8 cellular contexts compared by ENCODE assay signal in the genomic region with DNA sequence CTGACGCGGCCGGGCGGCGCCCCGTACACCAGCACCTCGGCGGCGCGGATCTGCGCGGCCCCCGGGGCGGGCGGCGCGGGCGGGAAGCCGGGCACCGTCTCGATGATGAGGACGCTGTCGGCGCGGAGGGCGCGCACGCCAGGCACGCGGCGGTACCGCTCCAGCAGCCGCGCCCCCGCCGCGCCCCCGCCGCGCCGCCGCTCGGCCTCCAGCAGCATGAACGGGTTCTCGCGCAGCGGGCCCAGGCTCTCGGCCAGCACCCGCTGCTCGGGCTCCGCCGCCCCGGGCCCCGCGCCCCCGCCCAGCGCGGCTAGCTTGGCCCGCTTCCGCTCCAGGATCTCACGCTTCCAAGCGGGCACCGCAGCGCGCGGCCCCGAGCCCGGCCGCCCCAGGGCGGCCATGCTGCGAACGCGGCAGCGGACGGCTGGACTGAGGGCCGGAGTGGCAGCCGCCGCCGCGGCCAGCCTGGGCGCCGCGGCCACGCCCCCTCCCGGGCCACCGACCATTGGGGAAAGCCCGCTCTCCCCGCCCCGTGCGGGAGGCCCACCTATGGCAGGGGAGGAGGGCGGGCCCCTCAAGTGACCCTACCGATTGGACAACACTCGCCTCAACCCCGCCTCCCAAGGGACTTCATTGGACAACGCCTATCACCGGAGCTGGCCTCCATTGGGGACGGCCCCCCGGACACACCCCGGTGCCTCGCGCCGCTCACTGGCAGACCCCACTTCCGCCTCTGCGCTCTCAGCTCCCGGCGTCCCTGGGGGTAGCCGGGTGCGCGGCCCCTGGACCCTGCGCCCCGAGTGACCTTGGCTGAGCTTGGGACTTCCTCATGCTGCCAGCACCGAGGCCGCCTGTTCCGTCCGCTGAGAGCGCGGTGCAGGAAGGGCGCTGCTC. TPM values are rescaled to one million over a fixed set of nuclear protein-coding genes. Genes with fewer than 3 reads are reported as not detected.
DNase-seq lines count a peak whose midpoint lies in the region; ATAC-seq and TF ChIP-seq lines count a peak whose summit lies in the region.

A gene with protein sequence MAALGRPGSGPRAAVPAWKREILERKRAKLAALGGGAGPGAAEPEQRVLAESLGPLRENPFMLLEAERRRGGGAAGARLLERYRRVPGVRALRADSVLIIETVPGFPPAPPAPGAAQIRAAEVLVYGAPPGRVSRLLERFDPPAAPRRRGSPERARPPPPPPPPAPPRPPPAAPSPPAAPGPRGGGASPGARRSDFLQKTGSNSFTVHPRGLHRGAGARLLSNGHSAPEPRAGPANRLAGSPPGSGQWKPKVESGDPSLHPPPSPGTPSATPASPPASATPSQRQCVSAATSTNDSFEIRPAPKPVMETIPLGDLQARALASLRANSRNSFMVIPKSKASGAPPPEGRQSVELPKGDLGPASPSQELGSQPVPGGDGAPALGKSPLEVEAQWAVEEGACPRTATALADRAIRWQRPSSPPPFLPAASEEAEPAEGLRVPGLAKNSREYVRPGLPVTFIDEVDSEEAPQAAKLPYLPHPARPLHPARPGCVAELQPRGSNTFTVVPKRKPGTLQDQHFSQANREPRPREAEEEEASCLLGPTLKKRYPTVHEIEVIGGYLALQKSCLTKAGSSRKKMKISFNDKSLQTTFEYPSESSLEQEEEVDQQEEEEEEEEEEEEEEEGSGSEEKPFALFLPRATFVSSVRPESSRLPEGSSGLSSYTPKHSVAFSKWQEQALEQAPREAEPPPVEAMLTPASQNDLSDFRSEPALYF (minus strand): TSS at position 431 of the 894 bp plus-strand sequence. CDS start 30 bp downstream, at position 401.

- H3K36me3 ChIP-seq in left ventricle myocardium inferior (no peaks in the 10 kb centered on the region), urinary bladder (ENCODE audit: insufficient read depth) (no peaks in the 10 kb centered on the region)

- peaks cover 89% of the 10 kb centered on the region for H3K4me1 ChIP-seq in left ventricle myocardium inferior
- H3K4me1 ChIP-seq in urinary bladder (ENCODE audit: insufficient read depth): no peaks in the 10 kb centered on the region

- intact Hi-C loops in left ventricle myocardium inferior (cut with micrococcal nuclease): no loop called here

- peaks cover 17% of the 10 kb centered on the region for H3K4me1 Mint-ChIP-seq in T-helper 1 cell treated with Interleukin-12 subunit alpha and Interleukin-12 subunit beta and Interleukin-4 antibody, amounts not matched to agents 30 μg/mL and 1 μg/mL, for 36 hours (ENCODE audit: low read depth)
- peaks cover 26% of the 10 kb centered on the region for H3K4me1 Mint-ChIP-seq in progenitor cell of endocrine pancreas (ENCODE audit: low read depth)

- H3K27me3 Mint-ChIP-seq in T-helper 1 cell treated with Interleukin-12 subunit alpha and Interleukin-12 subunit beta and Interleukin-4 antibody, amounts not matched to agents 30 μg/mL and 1 μg/mL, for 36 hours (ENCODE audit: low read depth): no peaks in the 10 kb centered on the region
- no peaks in the 10 kb centered on the region for H3K27me3 Mint-ChIP-seq in progenitor cell of endocrine pancreas

- peak within 1 kb of the TSS; percentile 98 for H3K27ac ChIP-seq in left ventricle myocardium inferior (replicated peaks)
- H3K27ac ChIP-seq in urinary bladder (ENCODE audit: low read depth): peak within 1 kb of the TSS; percentile 54

- H3K4me3 Mint-ChIP-seq in T-helper 1 cell treated with Interleukin-12 subunit alpha and Interleukin-12 subunit beta and Interleukin-4 antibody, amounts not matched to agents 30 μg/mL and 1 μg/mL, for 36 hours: peak within 1 kb of the TSS; percentile 79
- H3K4me3 Mint-ChIP-seq in progenitor cell of endocrine pancreas (ENCODE audit: low read depth): peak within 1 kb of the TSS; percentile 82

- peak within 1 kb of the TSS; percentile 70 for H3K27ac Mint-ChIP-seq in T-helper 1 cell treated with Interleukin-12 subunit alpha and Interleukin-12 subunit beta and Interleukin-4 antibody, amounts not matched to agents 30 μg/mL and 1 μg/mL, for 36 hours
- peak within 1 kb of the TSS; percentile 85 for H3K27ac Mint-ChIP-seq in progenitor cell of endocrine pancreas

- H3K27me3 ChIP-seq in left ventricle myocardium inferior (ENCODE audit: low read depth): no peaks in the 10 kb centered on the region

- under 1% methylated on average over 115 of the region's 118 CpGs for WGBS in urinary bladder

- no peaks in the 10 kb centered on the region for H3K36me3 Mint-ChIP-seq in T-helper 1 cell treated with Interleukin-12 subunit alpha and Interleukin-12 subunit beta and Interleukin-4 antibody, amounts not matched to agents 30 μg/mL and 1 μg/mL, for 36 hours (ENCODE audit: low read depth)
- H3K36me3 Mint-ChIP-seq in progenitor cell of endocrine pancreas (ENCODE audit: insufficient read depth): no peaks in the 10 kb centered on the region

- H3K4me3 ChIP-seq in left ventricle myocardium inferior (peak within 1 kb of the TSS; percentile 83), urinary bladder (ENCODE audit: low read depth, low read length) (peak within 1 kb of the TSS; percentile 88)

- TF ChIP-seq CTCF in GM13976 (IDR thresholded peaks at IDR 0.05; ENCODE audit: borderline replicate concordance, control extremely low read depth, extremely low read depth, insufficient read depth, missing control alignments) (no peak), left ventricle myocardium inferior (IDR thresholded peaks at IDR 0.05; ENCODE audit: borderline replicate concordance) (no peak), progenitor cell of endocrine pancreas (IDR thresholded peaks at IDR 0.05; ENCODE audit: unreplicated experiment) (no peak)

- ATAC-seq in HG02870 (IDR thresholded peaks at IDR 0.05; ENCODE audit: unreplicated experiment): peak; percentile 94

- DNase-seq in GM13976 (ENCODE audit: low spot score) (peak; percentile 100), NCI-H146 treated with DMSO at 0.1 percent for 48 hours (lab: John Stamatoyannopoulos, UW; ENCODE audit: unreplicated experiment) (peak; percentile 93), amygdala (lab: John Stamatoyannopoulos, UW) (peak; percentile 41 to 100 (median 98)), left ventricle myocardium inferior (peak; percentile 100), progenitor cell of endocrine pancreas (ENCODE audit: low spot score, unreplicated experiment) (peak; percentile 98)

- no peaks in the 10 kb centered on the region for H3K9me3 Mint-ChIP-seq in T-helper 1 cell treated with Interleukin-12 subunit alpha and Interleukin-12 subunit beta and Interleukin-4 antibody, amounts not matched to agents 30 μg/mL and 1 μg/mL, for 36 hours
- no peaks in the 10 kb centered on the region for H3K9me3 Mint-ChIP-seq in progenitor cell of endocrine pancreas (ENCODE audit: low read depth)

- in situ Hi-C loops in GM13976 (cut with MboI; ENCODE audit: low sequenced_read_pairs, unreplicated experiment): no loop called here

- H3K9me3 ChIP-seq in left ventricle myocardium inferior (replicated peaks): no peaks in the 10 kb centered on the region

RNA-seq across cellular contexts. Expression of the gene that starts here (rescaled TPM):
- total RNA-seq in left ventricle myocardium inferior (18.0 TPM), progenitor cell of endocrine pancreas (18.8 and 20.7 TPM in 2 replicates), urinary bladder (3.0 TPM)
- 9.3 TPM for polyA plus RNA-seq in urinary bladder

Comparison
In these comparisons a context has a peak if more than half of its experiments do, and no peak if none do; other contexts are left out.
1. Peak in every context shown above with its lines: DNase-seq, ATAC-seq, H3K4me3 ChIP-seq and H3K27ac ChIP-seq.